In the genomic region with DNA sequence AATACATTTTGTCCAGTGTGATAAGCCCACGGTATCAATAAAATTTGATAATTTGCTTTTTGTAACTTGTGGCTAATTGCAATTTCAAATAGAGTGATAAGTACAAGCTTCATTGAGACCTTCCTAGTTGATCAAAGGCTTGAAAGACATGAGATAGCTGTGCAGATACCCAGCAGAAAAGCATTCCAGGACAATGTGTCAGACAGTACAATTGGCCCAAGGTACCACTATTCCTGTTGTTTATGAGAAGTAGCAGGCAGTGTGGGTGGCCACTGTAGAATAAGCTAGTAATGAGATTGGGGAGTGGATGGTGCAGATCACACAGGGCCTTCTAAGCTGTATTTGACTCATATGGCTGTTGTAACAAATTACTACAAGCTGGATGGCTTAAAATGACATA, we compare ENCODE assay signal across 30 cellular contexts.
"Had no signal": no experiment of that assay in that cellular context is flagged by ENCODE, and none has a peak within 500 bp of the region (broad histone marks: within the 10 kb centered on the region; RNA-seq: fewer than 3 reads in every experiment).

No MANE protein-coding gene starts in this region.

- H3K4me3 ChIP-seq: ascending aorta, breast epithelium, colonic mucosa had no signal

- H3K27ac ChIP-seq: ascending aorta, brain microvascular endothelial cell, breast epithelium, colonic mucosa, VCaP had no signal

- ATAC-seq: activated CD8-positive, alpha-beta T cell treated with anti-CD3 and anti-CD28 coated beads for 36 hours; activated naive CD8-positive, alpha-beta T cell treated with anti-CD3 and anti-CD28 coated beads, Interleukin-2, amount 50 U/mL, for 24 hours; activated T-cell treated with anti-CD3 and anti-CD28 coated beads, Interleukin-2, amount 50 U/mL, for 4 hours; activated T-cell treated with anti-CD3 and anti-CD28 coated beads, Interleukin-2, amount 50 U/mL, for 72 hours; activated T-helper 17 cell treated with anti-CD3 and anti-CD28 coated beads, Interleukin-2, amount 50 U/mL, for 72 hours had no signal

- H3K4me1 ChIP-seq: ascending aorta, breast epithelium, colonic mucosa had no signal

- DNase-seq: activated B cell treated with CpG ODN at 0.5 μM for 24 hours; activated CD4-positive, alpha-beta memory T cell treated with anti-CD3 and anti-CD28 coated beads for 36 hours; activated CD4-positive, alpha-beta T cell treated with anti-CD3 and anti-CD28 coated beads for 4 hours; activated CD4-positive, alpha-beta T cell treated with anti-CD3 and anti-CD28 coated beads, Interleukin-2, amount 10 ng/mL, durations not matched to agents 24 days and 14 days; activated CD4-positive, alpha-beta T cell treated with anti-CD3 and anti-CD28 coated beads, Interleukin-2, amount 50 U/mL, for 1 hour; activated CD4-positive, alpha-beta T cell treated with anti-CD3 and anti-CD28 coated beads, Interleukin-2, amount 50 U/mL, for 4 hours; activated CD4-positive, CD25-positive, alpha-beta regulatory T cell treated with anti-CD3 and anti-CD28 coated beads, Interleukin-2, amount 50 U/mL, for 72 hours; activated CD8-positive, alpha-beta memory T cell treated with anti-CD3 and anti-CD28 coated beads, Interleukin-2, amount 50 U/mL, for 4 hours; activated CD8-positive, alpha-beta T cell treated with anti-CD3 and anti-CD28 coated beads for 36 hours; activated effector memory CD4-positive, alpha-beta T cell treated with anti-CD3 and anti-CD28 coated beads, Interleukin-2, amount 50 U/mL, for 16 hours; activated gamma-delta T cell treated with Interleukin-2 at 50 U/mL for 16 hours; activated naive CD4-positive, alpha-beta T cell; activated naive CD4-positive, alpha-beta T cell treated with anti-CD3 and anti-CD28 coated beads for 36 hours; activated naive CD8-positive, alpha-beta T cell treated with anti-CD3 and anti-CD28 coated beads, Interleukin-2, amount 10 ng/mL, durations not matched to agents 7 days and 5 days; activated naive CD8-positive, alpha-beta T cell treated with anti-CD3 and anti-CD28 coated beads, Interleukin-2, amount 50 U/mL, for 24 hours; activated T-cell treated with anti-CD3 and anti-CD28 coated beads for 4 hours; activated T-cell treated with anti-CD3 and anti-CD28 coated beads, Interleukin-2, amount 50 U/mL, for 1 hour; activated T-cell treated with anti-CD3 and anti-CD28 coated beads, Interleukin-2, amount 50 U/mL, for 4 hours; activated T-cell treated with anti-CD3 and anti-CD28 coated beads, Interleukin-2, amount 50 U/mL, for 72 hours; amygdala; anterior cingulate cortex; brain microvascular endothelial cell; central memory CD4-positive, alpha-beta T cell; colonic mucosa; T-helper 2 cell; T-helper 9 cell had no signal

- H3K9me3 ChIP-seq: ascending aorta, breast epithelium, colonic mucosa had no signal

- H3K36me3 ChIP-seq: ascending aorta, brain microvascular endothelial cell, breast epithelium, colonic mucosa had no signal

- H3K27me3 ChIP-seq: ascending aorta, brain microvascular endothelial cell, breast epithelium, colonic mucosa had no signal
